ENCODE assay signal across 20 cellular contexts in genomic region chr11:16889905-16890304, GRCh38.
DNase-seq lines count a peak whose midpoint lies in the region; ATAC-seq, FAIRE-seq and TF ChIP-seq lines count a peak whose summit lies in the region.
"Had no signal": no experiment of that assay in that cellular context is flagged by ENCODE, and none has a peak within 500 bp of the region (broad histone marks: within the 10 kb centered on the region; RNA-seq: fewer than 3 reads in every experiment).

No MANE protein-coding gene starts in this region.

- H3K36me3 Mint-ChIP-seq in stimulated activated naive CD8-positive, alpha-beta T cell treated with anti-CD3 and anti-CD28 coated beads, Interleukin-15, Interleukin-2, amounts not matched to agents 100 ng/mL and 50 ng/mL, for 24 hours (ENCODE audit: low read depth), result peaks cover 5% of the 10 kb centered on the region
- no peaks in the 10 kb centered on the region for H3K36me3 Mint-ChIP-seq in effector memory CD8-positive, alpha-beta T cell (ENCODE audit: insufficient read depth)

- H3K9me3 ChIP-seq in GM12878 (replicated peaks; ENCODE audit: control insufficient read depth, insufficient read depth, low read length), result no peaks in the 10 kb centered on the region
- H3K9me3 ChIP-seq: BE2C had no signal

- no peaks in the 10 kb centered on the region for H3K36me3 ChIP-seq in GM12878 (ENCODE audit: control insufficient read depth in 2 of 2, insufficient read depth in 2 of 2, low read length in 1 of 2)
- H3K36me3 ChIP-seq: BE2C had no signal

- no peaks in the 10 kb centered on the region for H3K27me3 ChIP-seq in GM12878 (replicated peaks in 1 of 2; ENCODE audit: control insufficient read depth in 2 of 2, insufficient read depth in 2 of 2, low read length in 1 of 2)
- H3K27me3 ChIP-seq: BE2C had no signal

- 100% methylated on average over 1 of the region's 1 CpG for WGBS in GM12878 (ENCODE audit: insufficient coverage, insufficient replicate concordance, low lambda C conversion rate, missing lambda C conversion rate)

- no peak overlapping the region for H3K27ac ChIP-seq in GM12878 (ENCODE audit: control insufficient read depth, insufficient read depth)
- H3K27ac ChIP-seq: GM23248 had no signal

- SMC1A ChIA-PET in GM12878 (lab: Charles Lee; ENCODE audit: uncharacterized antibody, unreplicated experiment), result interaction anchor here (1.1 to 3.5 kb wide), 5 partner anchors 10 to 52 kb away, joined by 3 to 18 read pairs (median 4); no protein-coding TSS in a partner anchor

- intact Hi-C loops in GM12878 (cut with micrococcal nuclease; ENCODE audit: unreplicated experiment) (no loop called here), left colon (cut with DNase I, micrococcal nuclease) (no loop called here)

- no peak overlapping the region for H2AFZ ChIP-seq in GM12878 (ENCODE audit: control insufficient read depth, low read depth, low read length)
- H2AFZ ChIP-seq: GM23248 had no signal

- no peak overlapping the region for H3K4me2 ChIP-seq in GM12878 (ENCODE audit: control insufficient read depth, insufficient read depth)

- no peak for DNase-seq in stimulated activated naive CD8-positive, alpha-beta T cell treated with anti-CD3 and anti-CD28 coated beads, Interleukin-15, Interleukin-2, amounts not matched to agents 100 U/mL and 50 U/mL, for 24 hours
- DNase-seq in GM12878 (ENCODE audit: low read depth, low spot score), result no peak
- no peak for DNase-seq in left colon
- DNase-seq in effector memory CD8-positive, alpha-beta T cell, result no peak
- DNase-seq in activated CD4-positive, CD25-positive, alpha-beta regulatory T cell treated with anti-CD3 and anti-CD28 coated beads, Interleukin-2, amount 50 U/mL, for 72 hours, result no peak
- no peak for DNase-seq in NK-92 treated with Interleukin-12 subunit alpha and Interleukin-12 subunit beta, amount 100 ng/mL, for 24 hours (lab: John Stamatoyannopoulos, UW)
- DNase-seq: BE2C, GM23248, H9, KBM-7, NCI-H1105, NCI-H146, NCI-H2029 treated with DMSO at 0.1 percent for 48 hours, NCI-H226, NCI-H524, NCI-H82 had no signal

- in situ Hi-C loops in GM12878 (cut with MboI), result no loop called here

- TF ChIP-seq EP300 in GM12878 (IDR thresholded peaks at IDR 0.05; ENCODE audit: borderline replicate concordance in 1 of 2, control insufficient read depth in 1 of 2, low read depth in 2 of 2, low read length in 2 of 2), result no peak

- no peaks in the 10 kb centered on the region for H3K9me3 Mint-ChIP-seq in stimulated activated naive CD8-positive, alpha-beta T cell treated with anti-CD3 and anti-CD28 coated beads, Interleukin-15, Interleukin-2, amounts not matched to agents 100 ng/mL and 50 ng/mL, for 24 hours
- peaks cover 0 to 4% of the 10 kb centered on the region in 2 donors for H3K9me3 Mint-ChIP-seq in effector memory CD8-positive, alpha-beta T cell

- H3K4me1 Mint-ChIP-seq in stimulated activated naive CD8-positive, alpha-beta T cell treated with anti-CD3 and anti-CD28 coated beads, Interleukin-15, Interleukin-2, amounts not matched to agents 100 ng/mL and 50 ng/mL, for 24 hours (ENCODE audit: low read depth), result peaks cover 15% of the 10 kb centered on the region
- H3K4me1 Mint-ChIP-seq in effector memory CD8-positive, alpha-beta T cell (ENCODE audit: low read depth in 2 of 2), result no peaks in the 10 kb centered on the region

- H3K79me2 ChIP-seq in GM12878 (ENCODE audit: control insufficient read depth, insufficient read depth, low read length), result no peaks in the 10 kb centered on the region

- no peak overlapping the region for H3K4me3 Mint-ChIP-seq in stimulated activated naive CD8-positive, alpha-beta T cell treated with anti-CD3 and anti-CD28 coated beads, Interleukin-15, Interleukin-2, amounts not matched to agents 100 ng/mL and 50 ng/mL, for 24 hours
- H3K4me3 Mint-ChIP-seq in effector memory CD8-positive, alpha-beta T cell, result no peak overlapping the region
- H3K4me3 Mint-ChIP-seq: H9 had no signal

- POLR2A ChIA-PET in GM12878 (lab: Charles Lee), result interaction anchor here (1.1 kb wide), 1 partner anchor 22 kb away, joined by 3 read pairs; no protein-coding TSS in a partner anchor

- no peak for TF ChIP-seq CTCF in GM12878 (IDR thresholded peaks at IDR 0.05 in 2 of 3, conservative IDR thresholded peaks at IDR 0.05 in 1 of 3; ENCODE audit: control insufficient read depth in 2 of 3, extremely low read depth in 1 of 3, insufficient read depth in 1 of 3, low read depth in 3 of 3, low read length in 3 of 3)

- CTCF ChIA-PET in GM12878 (lab: Yijun Ruan, JAX), result interaction anchor here (0.7 to 2.2 kb wide), 5 partner anchors 8 to 288 kb away, joined by 3 to 6 read pairs (median 4); no protein-coding TSS in a partner anchor

- no peak for TF ChIP-seq RAD21 in GM12878 (IDR thresholded peaks at IDR 0.05; ENCODE audit: insufficient read depth, low read depth, low read length)

- no peaks in the 10 kb centered on the region for H3K4me1 ChIP-seq in GM12878 (ENCODE audit: control insufficient read depth, insufficient read depth, low read length)
- H3K4me1 ChIP-seq: BE2C had no signal

- FAIRE-seq in GM12878 (lab: Jason Lieb, UNC), result no peak
- FAIRE-seq: A204.1, RCC 7860 had no signal

- RAD21 ChIA-PET in GM12878 (lab: Charles Lee; ENCODE audit: unreplicated experiment), result interaction anchor here (2.4 kb wide), 1 partner anchor 8 kb away, joined by 6 read pairs; no protein-coding TSS in a partner anchor

- H3K9ac ChIP-seq in GM12878 (ENCODE audit: control insufficient read depth, insufficient read depth, low read length), result no peak overlapping the region
- H3K9ac ChIP-seq: GM23248 had no signal

- no peak for ATAC-seq in stimulated activated naive CD8-positive, alpha-beta T cell treated with anti-CD3 and anti-CD28 coated beads, Interleukin-15, Interleukin-2, amounts not matched to agents 100 U/mL and 50 U/mL, for 24 hours
- ATAC-seq in GM12878 (no peak), left colon (peak; percentile 78), GM19023 (IDR thresholded peaks at IDR 0.05; ENCODE audit: unreplicated experiment) (no peak)
- no peak for ATAC-seq in effector memory CD8-positive, alpha-beta T cell (replicated peaks)

- no peaks in the 10 kb centered on the region for H4K20me1 ChIP-seq in GM12878 (ENCODE audit: control insufficient read depth, insufficient read depth)

- TF ChIP-seq POLR2A in GM12878 (IDR thresholded peaks at IDR 0.05; ENCODE audit: low read depth, low read length), result no peak

- H3K27ac Mint-ChIP-seq in stimulated activated naive CD8-positive, alpha-beta T cell treated with anti-CD3 and anti-CD28 coated beads, Interleukin-15, Interleukin-2, amounts not matched to agents 100 ng/mL and 50 ng/mL, for 24 hours, result peak overlapping the region; percentile 17
- H3K27ac Mint-ChIP-seq in effector memory CD8-positive, alpha-beta T cell, result no peak overlapping the region
- H3K27ac Mint-ChIP-seq: H9 had no signal

- no peak overlapping the region for H3K4me3 ChIP-seq in GM12878
- H3K4me3 ChIP-seq: GM23248 had no signal

- H3K27me3 Mint-ChIP-seq in stimulated activated naive CD8-positive, alpha-beta T cell treated with anti-CD3 and anti-CD28 coated beads, Interleukin-15, Interleukin-2, amounts not matched to agents 100 ng/mL and 50 ng/mL, for 24 hours, result peaks cover 7% of the 10 kb centered on the region
- peaks cover 0 to 8% of the 10 kb centered on the region in 2 donors for H3K27me3 Mint-ChIP-seq in effector memory CD8-positive, alpha-beta T cell

- BruUV-seq in GM12878 (replicated peaks; lab: Mats Ljungman, UMichigan), result no TSS peak

TF ChIP-seq in GM12878, 131 proteins besides CTCF, POLR2A, EP300 and RAD21 (continues in another document):
- no peak for TF ChIP-seq PRDM15 (CRISPR knock-in tag; IDR thresholded peaks at IDR 0.05)
- TF ChIP-seq SIX5 (IDR thresholded peaks at IDR 0.05; ENCODE audit: low read depth, low read length, severe bottlenecking), result no peak
- no peak for TF ChIP-seq IRF4 (IDR thresholded peaks at IDR 0.05; ENCODE audit: low read depth, low read length)
- TF ChIP-seq RUNX3 (IDR thresholded peaks at IDR 0.05; ENCODE audit: low read length), result no peak
- TF ChIP-seq CBX5 (IDR thresholded peaks at IDR 0.05; ENCODE audit: low read depth), result 0 out of 2 replicates have a peak, but pooled peaks have one; percentile 73
- no peak for TF ChIP-seq RELA (IDR thresholded peaks at IDR 0.05; ENCODE audit: borderline replicate concordance, partially characterized antibody)
